ENCODE assay signal across 9 cellular contexts in genomic region chr14:55130194-55130550, GRCh38. TPM values are rescaled to one million over a fixed set of nuclear protein-coding genes. Genes with fewer than 3 reads are reported as not detected.
DNase-seq lines count a peak whose midpoint lies in the region; ATAC-seq and TF ChIP-seq lines count a peak whose summit lies in the region.
"Had no signal": no experiment of that assay in that cellular context is flagged by ENCODE, and none has a peak within 500 bp of the region (broad histone marks: within the 10 kb centered on the region; RNA-seq: fewer than 3 reads in every experiment).

No MANE protein-coding gene starts in this region.

- H3K4me1 Mint-ChIP-seq in T-cell = peaks cover 14 to 42% (median 26%) of the 10 kb centered on the region in 3 donors

- peaks cover 8 to 32% of the 10 kb centered on the region in 2 donors for H3K27me3 Mint-ChIP-seq in T-cell

- H3K4me2 ChIP-seq in skeletal muscle satellite cell (ENCODE audit: low read length) = peak overlapping the region; percentile 83
- H3K4me2 ChIP-seq in OCI-LY7 (ENCODE audit: low read length) = no peak overlapping the region

- H3K9me3 Mint-ChIP-seq in T-cell = no peaks in the 10 kb centered on the region

- H3K79me2 ChIP-seq in OCI-LY7 (ENCODE audit: insufficient read depth, low read depth, low read length) = no peaks in the 10 kb centered on the region

- H3K9ac ChIP-seq in skeletal muscle satellite cell (ENCODE audit: low read depth, low read length) = peak overlapping the region; percentile 93

- H3K27ac Mint-ChIP-seq in T-cell = peak overlapping the region; percentile 28 to 31

- H3K9me3 ChIP-seq in skeletal muscle satellite cell (replicated peaks; ENCODE audit: low read length) = no peaks in the 10 kb centered on the region
- H3K9me3 ChIP-seq in OCI-LY7 (ENCODE audit: low read length) = no peaks in the 10 kb centered on the region

- H3K4me3 ChIP-seq in GM12875 (ENCODE audit: low read depth, low read length) (peak overlapping the region; percentile 62), skeletal muscle satellite cell (ENCODE audit: low read length) (peak overlapping the region; percentile 79), OCI-LY7 (ENCODE audit: low read depth, low read length, poor library complexity, severe bottlenecking) (no peak overlapping the region)

- BruUV-seq in OCI-LY7 (replicated peaks; lab: Mats Ljungman, UMichigan) = no TSS peak

- H3K36me3 ChIP-seq in skeletal muscle satellite cell (ENCODE audit: insufficient read depth, low read length) = peaks cover 8% of the 10 kb centered on the region
- H3K36me3 ChIP-seq in OCI-LY7 (ENCODE audit: insufficient read depth, low read length) = peaks cover 12% of the 10 kb centered on the region

- ATAC-seq in T-cell (replicated peaks in 1 of 4) (no peak), left ventricle myocardium superior (peak; percentile 1), HG02981 (IDR thresholded peaks at IDR 0.05; ENCODE audit: unreplicated experiment) (no peak), HG02840 (IDR thresholded peaks at IDR 0.05; ENCODE audit: low FRiP score, unreplicated experiment) (no peak)

- POLR2A ChIA-PET in T-cell (lab: Charles Lee) = interaction anchor here in 1 of 2 donors (0.6 kb wide), 1 partner anchor 12 kb away, joined by 3 read pairs; no protein-coding TSS in a partner anchor
- POLR2A ChIA-PET in OCI-LY7 (lab: Charles Lee) = interaction anchor here (0.7 kb wide), 1 partner anchor 38 kb away, joined by 4 read pairs; no protein-coding TSS in a partner anchor

- no peak overlapping the region for H2AFZ ChIP-seq in OCI-LY7 (ENCODE audit: low read length)

- DNase-seq in T-cell (no peak), left ventricle myocardium superior (no peak), OCI-LY7 (ENCODE audit: low spot score) (no peak), NOMO-1 (lab: John Stamatoyannopoulos, UW; ENCODE audit: unreplicated experiment in 2 of 2) (no peak)
- DNase-seq: SHP77 treated with DMSO at 0.1 percent for 48 hours had no signal

- H3K4me3 Mint-ChIP-seq in T-cell = peak overlapping the region; percentile 67 to 79 (median 76)

- CTCF ChIA-PET in T-cell (lab: Charles Lee) (interaction anchor here (0.6 to 1.0 kb wide), 2 partner anchors 79 to 80 kb away, joined by 3 read pairs; no protein-coding TSS in a partner anchor), OCI-LY7 (lab: Charles Lee; ENCODE audit: unreplicated experiment) (no interaction called here)

- no peak overlapping the region for H3K27ac ChIP-seq in OCI-LY7 (ENCODE audit: low read depth, low read length, poor library complexity, severe bottlenecking)

- H3K9me2 ChIP-seq in OCI-LY7 (ENCODE audit: insufficient read depth, low read length) = no peaks in the 10 kb centered on the region

- H4K20me1 ChIP-seq in OCI-LY7 (ENCODE audit: insufficient read depth, low read length) = no peaks in the 10 kb centered on the region

- no peak for TF ChIP-seq CTCF in GM12875 (IDR thresholded peaks at IDR 0.05; ENCODE audit: borderline replicate concordance, insufficient read depth, low read depth, low read length)
- TF ChIP-seq CTCF in OCI-LY7 (conservative IDR thresholded peaks at IDR 0.05; ENCODE audit: low read length) = no peak

- intact Hi-C loops in left ventricle myocardium superior (cut with micrococcal nuclease) = no loop called here
- intact Hi-C loops in OCI-LY7 (cut with micrococcal nuclease; ENCODE audit: unreplicated experiment) = loop anchor here (5.0 kb wide), 1 partner anchor 43 kb away; no protein-coding TSS in a partner anchor

- no peaks in the 10 kb centered on the region for H3K36me3 Mint-ChIP-seq in T-cell

- peaks cover 44% of the 10 kb centered on the region for H3K4me1 ChIP-seq in skeletal muscle satellite cell (ENCODE audit: control insufficient read depth, insufficient read depth, low read length)
- no peaks in the 10 kb centered on the region for H3K4me1 ChIP-seq in OCI-LY7 (ENCODE audit: insufficient read depth, low read length, poor library complexity, severe bottlenecking)

- H3K27me3 ChIP-seq in skeletal muscle satellite cell (ENCODE audit: control insufficient read depth, insufficient read depth, low read length) = no peaks in the 10 kb centered on the region

RNA-seq across cellular contexts. Expression of gene LGALS3, which starts 1.1 kb away (rescaled TPM):
- total RNA-seq in T-cell (10 to 100 TPM in 4 of 5 donors, 1 to 10 TPM in 1; 4.1 to 57.7 (median 35.8) TPM), left ventricle myocardium superior (249 TPM), OCI-LY7 (2022) (not detected in 2 replicates)
- total RNA-seq in skeletal muscle satellite cell (2012; rRNA removed) = 183 and 304 TPM in 2 replicates
- total RNA-seq in OCI-LY7 (2014; rRNA removed; shearing (Covaris generic)) = not detected in 2 replicates

Comparison
In these comparisons a context has a peak if more than half of its experiments do, and no peak if none do; other contexts are left out.
1. RNA of gene LGALS3, which starts 1.1 kb away (total RNA-seq): 249 TPM in left ventricle myocardium superior (single experiment) and 4.1 to 57.7 TPM in T-cell; not detected in OCI-LY7; every median in the first group is over 4 times any median in the second.